In genomic region chr17:37137906-37138413, GRCh38 we compare ENCODE assay signal across 17 cellular contexts.
DNase-seq lines count a peak whose midpoint lies in the region; TF ChIP-seq lines count a peak whose summit lies in the region.
"Had no signal": no experiment of that assay in that cellular context is flagged by ENCODE, and none has a peak within 500 bp of the region (broad histone marks: within the 10 kb centered on the region; RNA-seq: fewer than 3 reads in every experiment).

No MANE protein-coding gene starts in this region.

- intact Hi-C loops in dorsolateral prefrontal cortex (cut with DNase I) = no loop called here

- H3K9me3 Mint-ChIP-seq in H9 = no peaks in the 10 kb centered on the region
- no peaks in the 10 kb centered on the region for H3K9me3 Mint-ChIP-seq in nephron progenitor cell
- H3K9me3 Mint-ChIP-seq: CD14-positive monocyte; CD8-positive, alpha-beta T cell had no signal

- H4K20me1 ChIP-seq in H9 (ENCODE audit: control insufficient read depth, insufficient read depth, insufficient read length) = no peaks in the 10 kb centered on the region
- H4K20me1 ChIP-seq: BLaER1 had no signal

- H3K18ac ChIP-seq in H9 (ENCODE audit: insufficient read length, low read depth, low read length) = no peak overlapping the region

- H3K56ac ChIP-seq in H9 (ENCODE audit: insufficient read length, low read depth, low read length) = no peak overlapping the region

- H3K14ac ChIP-seq in H9 (ENCODE audit: insufficient read depth, low read length) = no peak overlapping the region

- no peak overlapping the region for H2BK5ac ChIP-seq in H9 (ENCODE audit: insufficient read length, low read length)

- no peak for DNase-seq in H9
- DNase-seq in SK-N-DZ (ENCODE audit: low spot score) = peak; percentile 76
- no peak for DNase-seq in dorsolateral prefrontal cortex
- no peak for DNase-seq in nephron progenitor cell
- DNase-seq in cerebellar nuclear complex (lab: John Stamatoyannopoulos, UW) = no peak
- DNase-seq in NCI-H1105 (lab: John Stamatoyannopoulos, UW) = no peak
- no peak for DNase-seq in OCI-M2 (lab: John Stamatoyannopoulos, UW; ENCODE audit: unreplicated experiment)
- DNase-seq in CD1c-positive myeloid dendritic cell (ENCODE audit: extremely low spot score) = no peak
- DNase-seq: 8988T; Calu3; CD8-positive, alpha-beta T cell; DMS79 treated with DMSO at 0.1 percent for 48 hours; GF-D8; GOT3; H7 had no signal

- no peak overlapping the region for H3K27ac ChIP-seq in H9 (ENCODE audit: insufficient read length, low read depth, low read length)
- peak overlapping the region in 30 of 59 donors; percentile 2 to 73 (median 42) for H3K27ac ChIP-seq in dorsolateral prefrontal cortex
- H3K27ac ChIP-seq: BLaER1 had no signal

- H3K4ac ChIP-seq in H9 (ENCODE audit: low read depth, low read length) = no peak overlapping the region

- no peak overlapping the region for H3K4me3 ChIP-seq in dorsolateral prefrontal cortex
- H3K4me3 ChIP-seq: BLaER1 had no signal

- H2BK12ac ChIP-seq in H9 (ENCODE audit: insufficient read length, low read depth, low read length) = no peak overlapping the region

- H3K23me2 ChIP-seq in H9 (ENCODE audit: insufficient read length, low read depth, low read length, poor library complexity, severe bottlenecking) = no peaks in the 10 kb centered on the region

- no peak overlapping the region for H2AFZ ChIP-seq in H9 (ENCODE audit: low read length)

- H2BK120ac ChIP-seq in H9 (ENCODE audit: low read depth, low read length, poor library complexity, severe bottlenecking) = no peak overlapping the region

- H3K36me3 Mint-ChIP-seq in H9 (ENCODE audit: insufficient read depth in 1 of 3, low read depth in 3 of 3) = peaks cover 6 to 28% (median 17%) of the 10 kb centered on the region in 3 experiments
- peaks cover 39% of the 10 kb centered on the region for H3K36me3 Mint-ChIP-seq in nephron progenitor cell (ENCODE audit: low read depth)

- no peak for TF ChIP-seq CTCF in H9 (conservative IDR thresholded peaks at IDR 0.05)
- no peak for TF ChIP-seq CTCF in dorsolateral prefrontal cortex (IDR thresholded peaks at IDR 0.05 in 54 of 56, conservative IDR thresholded peaks at IDR 0.05 in 2 of 56; ENCODE audit: low read depth in 1 of 56, partially characterized antibody in 56 of 56)
- TF ChIP-seq CTCF in nephron progenitor cell (IDR thresholded peaks at IDR 0.05) = no peak

- H3K9me3 ChIP-seq in H9 (ENCODE audit: control insufficient read depth, low read depth, low read length) = no peaks in the 10 kb centered on the region
- H3K9me3 ChIP-seq: BLaER1 had no signal

- H3K4me2 ChIP-seq in H9 (ENCODE audit: insufficient read depth, insufficient read length, low read length) = no peak overlapping the region
- H3K4me2 ChIP-seq: BLaER1 had no signal

- no peak overlapping the region for H2BK20ac ChIP-seq in H9 (ENCODE audit: low read depth, low read length, poor library complexity, severe bottlenecking)

- H3K4me1 Mint-ChIP-seq in H9 (peaks cover 55 to 59% of the 10 kb centered on the region in 2 experiments), nephron progenitor cell (peaks cover 68% of the 10 kb centered on the region)

- H3T11ph ChIP-seq in H9 (ENCODE audit: low read length) = no peak overlapping the region

- H4K8ac ChIP-seq in H9 (replicated peaks; ENCODE audit: insufficient read length, low read depth, low read length) = no peak overlapping the region

- H3K27me3 Mint-ChIP-seq in H9 (ENCODE audit: low read depth) (no peaks in the 10 kb centered on the region; the same call in 1 of the 2 replicates), nephron progenitor cell (ENCODE audit: low read depth, poor library complexity) (peaks cover 6% of the 10 kb centered on the region)

- H3K23ac ChIP-seq in H9 (ENCODE audit: insufficient read length, low read depth, low read length) = no peak overlapping the region

- no peak overlapping the region for H4K91ac ChIP-seq in H9 (ENCODE audit: insufficient read length, low read depth, low read length)

- H3K9ac ChIP-seq in H9 (ENCODE audit: extremely low read depth, insufficient read length, low read length) = no peak overlapping the region
- H3K9ac ChIP-seq: BLaER1 had no signal

- no peaks in the 10 kb centered on the region for H3K79me2 ChIP-seq in H9 (ENCODE audit: insufficient read depth, low read length)

- no peak overlapping the region for H3K4me3 Mint-ChIP-seq in H9
- H3K4me3 Mint-ChIP-seq in nephron progenitor cell = no peak overlapping the region
- H3K4me3 Mint-ChIP-seq: CD14-positive monocyte; CD8-positive, alpha-beta T cell had no signal

- no peaks in the 10 kb centered on the region for H3K27me3 ChIP-seq in H9 (ENCODE audit: insufficient read depth, low read length)
- no peaks in the 10 kb centered on the region for H3K27me3 ChIP-seq in dorsolateral prefrontal cortex
- H3K27me3 ChIP-seq: BLaER1 had no signal

- H3K79me1 ChIP-seq in H9 (ENCODE audit: insufficient read depth, low read depth, low read length, poor library complexity, severe bottlenecking) = no peaks in the 10 kb centered on the region

- H3K27ac Mint-ChIP-seq in H9 (peak overlapping the region in 2 of 3 experiments; percentile 59 to 69; a peak in 3 of 7 replicates), nephron progenitor cell (peak overlapping the region; percentile 21)
- H3K27ac Mint-ChIP-seq: CD8-positive, alpha-beta T cell had no signal

- H3K4me1 ChIP-seq in H9 (ENCODE audit: insufficient read depth, low read length) = no peaks in the 10 kb centered on the region
- H3K4me1 ChIP-seq: BLaER1 had no signal

- H4K5ac ChIP-seq in H9 (ENCODE audit: insufficient read length, low read depth, low read length) = no peak overlapping the region

- no peak overlapping the region for H2AK5ac ChIP-seq in H9 (ENCODE audit: insufficient read length, low read length)

- WGBS in H9 (ENCODE audit: extremely low coverage, insufficient read length, low lambda C conversion rate) = no CpG with 5 or more reads among the region's 4 CpGs

- H2BK15ac ChIP-seq in H9 (ENCODE audit: low read depth, low read length) = no peak overlapping the region
